Comparison of ENCODE assay signal across 22 cellular contexts in the genomic region with DNA sequence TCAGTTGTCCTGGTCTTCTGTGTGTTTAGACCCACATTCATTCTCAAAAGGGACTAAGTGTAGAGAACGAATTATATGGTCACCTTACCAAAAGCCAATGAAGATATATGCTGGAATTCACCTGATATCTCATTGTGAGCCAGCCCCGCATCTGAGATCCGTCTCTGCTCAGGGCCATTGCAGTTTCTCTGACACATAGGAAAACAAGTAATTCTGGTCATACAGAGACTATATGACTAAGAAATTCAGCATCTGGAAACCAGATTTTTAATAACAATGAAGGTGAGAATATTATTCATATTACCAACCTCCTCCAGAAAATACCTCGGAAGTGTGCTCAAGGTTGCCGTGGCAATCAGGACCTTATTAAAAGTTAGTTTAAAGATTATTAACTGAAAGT.
A peak's percentile ranks its signal among the peaks of the same experiment; 100 is the strongest.
DNase-seq lines count a peak whose midpoint lies in the region; ATAC-seq and TF ChIP-seq lines count a peak whose summit lies in the region.
"Had no signal": no experiment of that assay in that cellular context is flagged by ENCODE, and none has a peak within 500 bp of the region (broad histone marks: within the 10 kb centered on the region; RNA-seq: fewer than 3 reads in every experiment).

No MANE protein-coding gene starts in this region.

- no peaks in the 10 kb centered on the region for H3K9me1 ChIP-seq in IMR-90 (ENCODE audit: insufficient read depth, low read length)

- H3K27ac ChIP-seq in GM23248 (0 out of 2 replicates have a peak overlapping the region, but pooled peaks have one; percentile 8), IMR-90 (ENCODE audit: insufficient read depth, low read length) (no peak overlapping the region)
- H3K27ac ChIP-seq: KMS-11, SJSA1 had no signal

- H3K56ac ChIP-seq in IMR-90 (ENCODE audit: extremely low read depth, insufficient read depth, low read length) = no peak overlapping the region

- H3K9me3 ChIP-seq in GM23248 (ENCODE audit: low read depth) (no peaks in the 10 kb centered on the region), IMR-90 (ENCODE audit: control insufficient read depth, insufficient read depth, low read length) (no peaks in the 10 kb centered on the region), HAP-1 (no peaks in the 10 kb centered on the region)
- H3K9me3 ChIP-seq: Caco-2, SJSA1 had no signal

- H3K9me2 ChIP-seq in GM23248 (ENCODE audit: insufficient read depth) = no peaks in the 10 kb centered on the region

- peaks cover 37% of the 10 kb centered on the region for H3F3A ChIP-seq in GM23248 (ENCODE audit: insufficient read depth)

- 0 out of 2 replicates have a peak overlapping the region, but pooled peaks have one; percentile 37 for H3K14ac ChIP-seq in IMR-90 (replicated peaks; ENCODE audit: low read depth, low read length)

- 13 to 14% methylated on average over 5 of the region's 5 CpGs for WGBS in GM23248 (ENCODE audit: low coverage in 1 of 2, low lambda C conversion rate in 2 of 2, missing lambda C conversion rate in 2 of 2), 2 experiments
- WGBS in IMR-90 (ENCODE audit: extremely low coverage in 2 of 2, insufficient read length in 1 of 2), 2 experiments = no CpG with 5 or more reads among the region's 5 CpGs

- CTCF ChIA-PET in IMR-90 (lab: Yijun Ruan, JAX) = no interaction called here

- H3K36me3 ChIP-seq in GM23248 (ENCODE audit: low read depth) (no peaks in the 10 kb centered on the region), IMR-90 (ENCODE audit: control insufficient read depth, insufficient read depth, low read length) (no peaks in the 10 kb centered on the region), HAP-1 (replicated peaks) (no peaks in the 10 kb centered on the region)
- H3K36me3 ChIP-seq: SJSA1 had no signal

- no peak overlapping the region for H2BK15ac ChIP-seq in IMR-90 (ENCODE audit: low read depth, low read length)

- TF ChIP-seq POLR2A in IMR-90 (IDR thresholded peaks at IDR 0.05; ENCODE audit: low read depth, low read length) = no peak

- H3K4me1 ChIP-seq in GM23248 (ENCODE audit: insufficient read depth) (peaks cover 59% of the 10 kb centered on the region), IMR-90 (ENCODE audit: control insufficient read depth, insufficient read depth, low read length) (peaks cover 2% of the 10 kb centered on the region; the same call in 1 of the 2 replicates), HAP-1 (no peaks in the 10 kb centered on the region)
- H3K4me1 ChIP-seq: SJSA1 had no signal

- H3K79me2 ChIP-seq in GM23248 (ENCODE audit: insufficient read depth) = no peaks in the 10 kb centered on the region

- H2BK120ac ChIP-seq in IMR-90 (ENCODE audit: low read depth, low read length) = no peak overlapping the region

- H3K9ac ChIP-seq in GM23248 = no peak overlapping the region
- no peak overlapping the region for H3K9ac ChIP-seq in IMR-90 (ENCODE audit: low read depth, low read length)
- H3K9ac ChIP-seq: KMS-11 had no signal

- POLR2A ChIA-PET in IMR-90 (lab: Charles Lee; ENCODE audit: unreplicated experiment) = no interaction called here

- H3K23ac ChIP-seq in IMR-90 (ENCODE audit: low read depth, low read length) = no peak overlapping the region

- H3K4ac ChIP-seq in IMR-90 (ENCODE audit: low read depth, low read length) = no peak overlapping the region

- H4K20me1 ChIP-seq in GM23248 (ENCODE audit: insufficient read depth) (no peaks in the 10 kb centered on the region), IMR-90 (ENCODE audit: insufficient read depth, low read length) (no peaks in the 10 kb centered on the region)

- H3K79me1 ChIP-seq in IMR-90 (ENCODE audit: low read depth in 1 of 2, low read length in 2 of 2) = no peaks in the 10 kb centered on the region

- no peak overlapping the region for H3K18ac ChIP-seq in IMR-90 (ENCODE audit: low read depth, low read length)

- intact Hi-C loops in IMR-90 (cut with micrococcal nuclease) = no loop called here

- TF ChIP-seq RAD21 in IMR-90 (IDR thresholded peaks at IDR 0.05; ENCODE audit: low read length) = no peak

- no peak overlapping the region for H2AK5ac ChIP-seq in IMR-90 (ENCODE audit: low read depth, low read length)

- no peak for TF ChIP-seq CTCF in IMR-90 (conservative IDR thresholded peaks at IDR 0.05; ENCODE audit: low read depth, low read length)
- TF ChIP-seq CTCF in epithelial cell of esophagus (IDR thresholded peaks at IDR 0.05; ENCODE audit: insufficient read depth, low read depth, low read length, missing control alignments) = no peak

- H2AFZ ChIP-seq in GM23248 (peak overlapping the region; percentile 7; the same call in 1 of the 2 replicates), IMR-90 (replicated peaks; ENCODE audit: low read length, poor library complexity) (no peak overlapping the region)

- in situ Hi-C loops in GM23248 (cut with MboI) (no loop called here), IMR-90 (cut with MboI; ENCODE audit: low sequenced_read_pairs) (no loop called here), HAP-1 (cut with MboI; ENCODE audit: low sequenced_read_pairs) (no loop called here)

- BruUV-seq in IMR-90 (replicated peaks; lab: Mats Ljungman, UMichigan) = no TSS peak

- H4K8ac ChIP-seq in IMR-90 (ENCODE audit: low read depth in 2 of 2, low read length in 2 of 2) = no peak overlapping the region

- dilution Hi-C loops in IMR-90 (cut with HindIII; ENCODE audit: low sequenced_read_pairs, unreplicated experiment) = no loop called here

- no peak overlapping the region for H4K91ac ChIP-seq in IMR-90 (ENCODE audit: insufficient read depth, low read depth, low read length)

- DNase-seq in GM23248 (peak; percentile 57), IMR-90 (peak; percentile 4), epithelial cell of esophagus (ENCODE audit: low read depth) (peak; percentile 78), HAP-1 (ENCODE audit: low spot score in 2 of 2) (no peak), retina (no peak)
- no peak for DNase-seq in activated T-cell treated with anti-CD3 and anti-CD28 coated beads, Interleukin-2, amount 50 U/mL, for 48 hours
- DNase-seq: C1 segment of cervical spinal cord; Caco-2; CD8-positive, alpha-beta T cell; GDM1; NCI-H1048; NCI-H1417; NCI-H1694 treated with DMSO at 0.1 percent for 48 hours; NCI-H446; NCI-H524 treated with DMSO at 0.1 percent for 48 hours; NCI-H774; Right ventricle myocardium superior; RPMI8226; T-helper 2 cell had no signal

- H3K4me3 ChIP-seq in GM23248 (no peak overlapping the region), IMR-90 (ENCODE audit: insufficient read depth, low read depth, low read length) (no peak overlapping the region), epithelial cell of esophagus (ENCODE audit: low read length) (no peak overlapping the region), HAP-1 (no peak overlapping the region)
- H3K4me3 ChIP-seq: SJSA1 had no signal

- H3K27me3 ChIP-seq in GM23248 (replicated peaks; ENCODE audit: insufficient read depth) = no peaks in the 10 kb centered on the region
- H3K27me3 ChIP-seq in IMR-90 (ENCODE audit: control insufficient read depth, insufficient read depth, low read length) = no peaks in the 10 kb centered on the region
- no peaks in the 10 kb centered on the region for H3K27me3 ChIP-seq in HAP-1 (ENCODE audit: low read depth)

- no peak overlapping the region for H2BK5ac ChIP-seq in IMR-90 (ENCODE audit: low read depth, low read length, poor library complexity, severe bottlenecking)

- H2BK20ac ChIP-seq in IMR-90 (ENCODE audit: low read depth, low read length) = peak overlapping the region; percentile 2; the same call in 1 of the 2 replicates

- H3K4me2 ChIP-seq in GM23248 (ENCODE audit: unreplicated experiment) (peak overlapping the region; percentile 21), IMR-90 (ENCODE audit: low read depth, low read length) (no peak overlapping the region)
- H3K4me2 ChIP-seq: KMS-11 had no signal

- H4K5ac ChIP-seq in IMR-90 (ENCODE audit: low read depth, low read length) = no peak overlapping the region

- no peak overlapping the region for H2AK9ac ChIP-seq in IMR-90 (replicated peaks; ENCODE audit: low read depth, low read length, poor library complexity)

- ATAC-seq in IMR-90 (ENCODE audit: low read depth) (no peak), GM21825 (IDR thresholded peaks at IDR 0.05; ENCODE audit: unreplicated experiment) (no peak)
- ATAC-seq: CD8-positive, alpha-beta T cell had no signal

TF ChIP-seq in IMR-90, 13 proteins besides CTCF, POLR2A, EP300 and RAD21:
- no peak for TF ChIP-seq RFX5 (IDR thresholded peaks at IDR 0.05; ENCODE audit: low read depth, low read length)
- TF ChIP-seq BHLHE40 (IDR thresholded peaks at IDR 0.05; ENCODE audit: low read depth, low read length) = no peak
- TF ChIP-seq RCOR1 (IDR thresholded peaks at IDR 0.05; ENCODE audit: insufficient replicate concordance, low read length) = no peak
- no peak for TF ChIP-seq CHD1 (IDR thresholded peaks at IDR 0.05; ENCODE audit: low read depth, low read length)
- TF ChIP-seq USF2 (IDR thresholded peaks at IDR 0.05; ENCODE audit: low read depth, low read length) = no peak
- TF ChIP-seq CEBPB (IDR thresholded peaks at IDR 0.05; ENCODE audit: low read depth, low read length) = no peak
- TF ChIP-seq SMC3 (IDR thresholded peaks at IDR 0.05; ENCODE audit: low read depth, low read length) = no peak
- TF ChIP-seq MAZ (IDR thresholded peaks at IDR 0.05; ENCODE audit: borderline replicate concordance, low read depth, low read length) = no peak
- no peak for TF ChIP-seq MAFK (IDR thresholded peaks at IDR 0.05; ENCODE audit: low read depth, low read length)
- TF ChIP-seq NFE2L2 (IDR thresholded peaks at IDR 0.05; ENCODE audit: low read depth, low read length) = no peak
- no peak for TF ChIP-seq FOS (IDR thresholded peaks at IDR 0.05; ENCODE audit: low read depth, low read length)
- TF ChIP-seq, protein P1, sequence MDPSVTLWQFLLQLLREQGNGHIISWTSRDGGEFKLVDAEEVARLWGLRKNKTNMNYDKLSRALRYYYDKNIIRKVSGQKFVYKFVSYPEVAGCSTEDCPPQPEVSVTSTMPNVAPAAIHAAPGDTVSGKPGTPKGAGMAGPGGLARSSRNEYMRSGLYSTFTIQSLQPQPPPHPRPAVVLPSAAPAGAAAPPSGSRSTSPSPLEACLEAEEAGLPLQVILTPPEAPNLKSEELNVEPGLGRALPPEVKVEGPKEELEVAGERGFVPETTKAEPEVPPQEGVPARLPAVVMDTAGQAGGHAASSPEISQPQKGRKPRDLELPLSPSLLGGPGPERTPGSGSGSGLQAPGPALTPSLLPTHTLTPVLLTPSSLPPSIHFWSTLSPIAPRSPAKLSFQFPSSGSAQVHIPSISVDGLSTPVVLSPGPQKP (IDR thresholded peaks at IDR 0.05; ENCODE audit: borderline replicate concordance, low read depth, low read length) = no peak
- no peak for TF ChIP-seq MXI1 (IDR thresholded peaks at IDR 0.05; ENCODE audit: borderline replicate concordance, low read depth, low read length)

Comparison
In these comparisons a context has a peak if more than half of its experiments do, and no peak if none do; other contexts are left out.
1. DNase-seq: peak in GM23248 (single experiment), IMR-90 (single experiment) and epithelial cell of esophagus (single experiment); none in activated T-cell treated with anti-CD3 and anti-CD28 coated beads, Interleukin-2, amount 50 U/mL, for 48 hours (0 of 2), HAP-1 (0 of 2) and retina (single experiment).